ENCODE assay signal across 8 cellular contexts in genomic region chr6:13813621-13814175, GRCh38. TPM values are rescaled to one million over a fixed set of nuclear protein-coding genes. Genes with fewer than 3 reads are reported as not detected.
DNase-seq lines count a peak whose midpoint lies in the region; ATAC-seq, FAIRE-seq and TF ChIP-seq lines count a peak whose summit lies in the region.

No MANE protein-coding gene starts in this region.

- no peaks in the 10 kb centered on the region for H3K27me3 ChIP-seq in CD4-positive, CD25-positive, alpha-beta regulatory T cell (ENCODE audit: control insufficient read depth, insufficient read depth, low read length)
- H3K27me3 ChIP-seq in esophagus muscularis mucosa (no peaks in the 10 kb centered on the region), mucosa of rectum (ENCODE audit: control insufficient read depth in 2 of 2, insufficient read depth in 2 of 2, low read length in 2 of 2) (no peaks in the 10 kb centered on the region)

- DNase-seq in CD4-positive, CD25-positive, alpha-beta regulatory T cell: no peak
- peak; percentile 49 for DNase-seq in NCI-H2196 (lab: John Stamatoyannopoulos, UW; ENCODE audit: unreplicated experiment)
- DNase-seq in activated CD4-positive, alpha-beta T cell treated with anti-CD3 and anti-CD28 coated beads, Interleukin-2, amount 50 U/mL, for 4 hours: peak; percentile 3 to 12
- DNase-seq in esophagus muscularis mucosa (ENCODE audit: extremely low spot score): no peak
- peak; percentile 72 for DNase-seq in urothelium cell line (ENCODE audit: low spot score)

- H3K9ac ChIP-seq in mucosa of rectum (ENCODE audit: low read depth in 1 of 2, low read length in 2 of 2): peak overlapping the region; percentile 69 to 81

- 0% methylated on average over 2 of the region's 56 CpGs for WGBS in esophagus muscularis mucosa

- peak overlapping the region; percentile 76 to 92 (median 89) for H3K27ac Mint-ChIP-seq in CD4-positive, CD25-positive, alpha-beta regulatory T cell

- H3K27ac ChIP-seq in CD4-positive, CD25-positive, alpha-beta regulatory T cell (ENCODE audit: insufficient read depth, low read length, poor library complexity, severe bottlenecking): peak overlapping the region; percentile 84
- peak overlapping the region; percentile 90 to 97 (median 95) for H3K27ac ChIP-seq in esophagus muscularis mucosa (replicated peaks in 1 of 4)
- H3K27ac ChIP-seq in mucosa of rectum (ENCODE audit: low read depth in 2 of 2, low read length in 2 of 2): peak overlapping the region; percentile 95 to 97

- H3K4me3 ChIP-seq in CD4-positive, CD25-positive, alpha-beta regulatory T cell (ENCODE audit: low read depth, low read length): peak overlapping the region; percentile 77
- H3K4me3 ChIP-seq in esophagus muscularis mucosa (peak overlapping the region; percentile 79 to 96 (median 86)), mucosa of rectum (ENCODE audit: low read length in 2 of 2) (peak overlapping the region; percentile 78 to 86)

- no peaks in the 10 kb centered on the region for H3K9me3 Mint-ChIP-seq in CD4-positive, CD25-positive, alpha-beta regulatory T cell

- peaks cover 20% of the 10 kb centered on the region for H3K4me1 ChIP-seq in CD4-positive, CD25-positive, alpha-beta regulatory T cell (ENCODE audit: control insufficient read depth, insufficient read depth, low read length, poor library complexity, severe bottlenecking)
- H3K4me1 ChIP-seq in esophagus muscularis mucosa: peaks cover 35 to 42% (median 39%) of the 10 kb centered on the region in 4 donors
- peaks cover 30 to 35% of the 10 kb centered on the region in 2 donors for H3K4me1 ChIP-seq in mucosa of rectum (ENCODE audit: control insufficient read depth in 2 of 2, insufficient read depth in 2 of 2, low read length in 2 of 2)

- TF ChIP-seq CTCF in esophagus muscularis mucosa (IDR thresholded peaks at IDR 0.05): no peak

- no peaks in the 10 kb centered on the region for H3K9me3 ChIP-seq in CD4-positive, CD25-positive, alpha-beta regulatory T cell (ENCODE audit: control insufficient read depth in 2 of 2, low read length in 2 of 2)
- H3K9me3 ChIP-seq in esophagus muscularis mucosa: no peaks in the 10 kb centered on the region
- H3K9me3 ChIP-seq in mucosa of rectum (ENCODE audit: control insufficient read depth in 2 of 2, low read length in 2 of 2): no peaks in the 10 kb centered on the region

- ATAC-seq in CD4-positive, CD25-positive, alpha-beta regulatory T cell (ENCODE audit: low read depth in 2 of 2): no peak
- ATAC-seq in GM18867 (IDR thresholded peaks at IDR 0.05; ENCODE audit: unreplicated experiment) (peak; percentile 48), HG03066 (IDR thresholded peaks at IDR 0.05; ENCODE audit: low read depth, unreplicated experiment) (peak; percentile 28)

- no peak for FAIRE-seq in urothelium cell line (lab: Jason Lieb, UNC)

- peaks cover 4% of the 10 kb centered on the region for H3K36me3 Mint-ChIP-seq in CD4-positive, CD25-positive, alpha-beta regulatory T cell

- no peak for TF ChIP-seq EP300 in esophagus muscularis mucosa (IDR thresholded peaks at IDR 0.05)

- peaks cover 19 to 46% (median 30%) of the 10 kb centered on the region in 4 donors for H3K4me1 Mint-ChIP-seq in CD4-positive, CD25-positive, alpha-beta regulatory T cell

- intact Hi-C loops in esophagus muscularis mucosa (cut with DNase I): loop anchor here (5.0 kb wide), 2 partner anchors 59 to 101 kb away; partner anchors contain the start of gene RANBP9

- H3K4me3 Mint-ChIP-seq in CD4-positive, CD25-positive, alpha-beta regulatory T cell: peak overlapping the region; percentile 89 to 96 (median 90)

- H3K27me3 Mint-ChIP-seq in CD4-positive, CD25-positive, alpha-beta regulatory T cell: peaks cover 6% of the 10 kb centered on the region

- TF ChIP-seq POLR2A in esophagus muscularis mucosa (IDR thresholded peaks at IDR 0.05; ENCODE audit: low read depth): no peak

- H3K36me3 ChIP-seq in CD4-positive, CD25-positive, alpha-beta regulatory T cell (ENCODE audit: control insufficient read depth, insufficient read depth, low read length): no peaks in the 10 kb centered on the region
- H3K36me3 ChIP-seq in esophagus muscularis mucosa: no peaks in the 10 kb centered on the region
- H3K36me3 ChIP-seq in mucosa of rectum (ENCODE audit: control insufficient read depth in 2 of 2, insufficient read depth in 2 of 2, low read length in 2 of 2): no peaks in the 10 kb centered on the region

RNA-seq across cellular contexts. Expression of gene MCUR1, which starts 0.7 kb away (rescaled TPM):
- 9.8 TPM for total RNA-seq in CD4-positive, CD25-positive, alpha-beta regulatory T cell
- 1 to 10 TPM; 4.7 to 9.7 (median 7.4) TPM for polyA plus RNA-seq in CD4-positive, CD25-positive, alpha-beta regulatory T cell
- 10 to 100 TPM in 3 of 4 donors, 1 to 10 TPM in 1; 7.8 to 19.1 (median 17.9) TPM for total RNA-seq in esophagus muscularis mucosa

Comparison
In these comparisons a context has a peak if more than half of its experiments do, and no peak if none do; other contexts are left out.
1. ATAC-seq: peak in GM18867 (single experiment) and HG03066 (single experiment); none in CD4-positive, CD25-positive, alpha-beta regulatory T cell (0 of 2).
2. DNase-seq: peak in NCI-H2196 (single experiment), activated CD4-positive, alpha-beta T cell treated with anti-CD3 and anti-CD28 coated beads, Interleukin-2, amount 50 U/mL, for 4 hours (2 of 2) and urothelium cell line (single experiment); none in CD4-positive, CD25-positive, alpha-beta regulatory T cell (0 of 3) and esophagus muscularis mucosa (single experiment).
3. Peak in every context shown above with its lines, with median percentiles within 50 percentile points of each other: H3K27ac ChIP-seq and H3K4me3 ChIP-seq.